ENCODE assay signal across 1 cellular context in genomic region chr17:33481652-33482051, GRCh38.
A peak's percentile ranks its signal among the peaks of the same experiment; 100 is the strongest.
TF ChIP-seq lines count a peak whose summit lies in the region.

No MANE protein-coding gene starts in this region.

TF ChIP-seq in K562, 482 proteins besides CTCF, POLR2A, EP300 and RAD21 (continued from another document and continues in another):
- TF ChIP-seq PHB (CRISPR knock-in tag; IDR thresholded peaks at IDR 0.05) = no peak
- peak; percentile 86 for TF ChIP-seq SMARCA4 (IDR thresholded peaks at IDR 0.05)
- no peak for TF ChIP-seq ZSCAN32 (CRISPR knock-in tag; IDR thresholded peaks at IDR 0.05)
- TF ChIP-seq, protein P1, sequence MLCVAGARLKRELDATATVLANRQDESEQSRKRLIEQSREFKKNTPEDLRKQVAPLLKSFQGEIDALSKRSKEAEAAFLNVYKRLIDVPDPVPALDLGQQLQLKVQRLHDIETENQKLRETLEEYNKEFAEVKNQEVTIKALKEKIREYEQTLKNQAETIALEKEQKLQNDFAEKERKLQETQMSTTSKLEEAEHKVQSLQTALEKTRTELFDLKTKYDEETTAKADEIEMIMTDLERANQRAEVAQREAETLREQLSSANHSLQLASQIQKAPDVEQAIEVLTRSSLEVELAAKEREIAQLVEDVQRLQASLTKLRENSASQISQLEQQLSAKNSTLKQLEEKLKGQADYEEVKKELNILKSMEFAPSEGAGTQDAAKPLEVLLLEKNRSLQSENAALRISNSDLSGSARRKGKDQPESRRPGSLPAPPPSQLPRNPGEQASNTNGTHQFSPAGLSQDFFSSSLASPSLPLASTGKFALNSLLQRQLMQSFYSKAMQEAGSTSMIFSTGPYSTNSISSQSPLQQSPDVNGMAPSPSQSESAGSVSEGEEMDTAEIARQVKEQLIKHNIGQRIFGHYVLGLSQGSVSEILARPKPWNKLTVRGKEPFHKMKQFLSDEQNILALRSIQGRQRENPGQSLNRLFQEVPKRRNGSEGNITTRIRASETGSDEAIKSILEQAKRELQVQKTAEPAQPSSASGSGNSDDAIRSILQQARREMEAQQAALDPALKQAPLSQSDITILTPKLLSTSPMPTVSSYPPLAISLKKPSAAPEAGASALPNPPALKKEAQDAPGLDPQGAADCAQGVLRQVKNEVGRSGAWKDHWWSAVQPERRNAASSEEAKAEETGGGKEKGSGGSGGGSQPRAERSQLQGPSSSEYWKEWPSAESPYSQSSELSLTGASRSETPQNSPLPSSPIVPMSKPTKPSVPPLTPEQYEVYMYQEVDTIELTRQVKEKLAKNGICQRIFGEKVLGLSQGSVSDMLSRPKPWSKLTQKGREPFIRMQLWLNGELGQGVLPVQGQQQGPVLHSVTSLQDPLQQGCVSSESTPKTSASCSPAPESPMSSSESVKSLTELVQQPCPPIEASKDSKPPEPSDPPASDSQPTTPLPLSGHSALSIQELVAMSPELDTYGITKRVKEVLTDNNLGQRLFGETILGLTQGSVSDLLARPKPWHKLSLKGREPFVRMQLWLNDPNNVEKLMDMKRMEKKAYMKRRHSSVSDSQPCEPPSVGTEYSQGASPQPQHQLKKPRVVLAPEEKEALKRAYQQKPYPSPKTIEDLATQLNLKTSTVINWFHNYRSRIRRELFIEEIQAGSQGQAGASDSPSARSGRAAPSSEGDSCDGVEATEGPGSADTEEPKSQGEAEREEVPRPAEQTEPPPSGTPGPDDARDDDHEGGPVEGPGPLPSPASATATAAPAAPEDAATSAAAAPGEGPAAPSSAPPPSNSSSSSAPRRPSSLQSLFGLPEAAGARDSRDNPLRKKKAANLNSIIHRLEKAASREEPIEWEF (CRISPR knock-in tag; IDR thresholded peaks at IDR 0.05) = no peak
- TF ChIP-seq TAL1 (IDR thresholded peaks at IDR 0.05) = peak; percentile 88
- no peak for TF ChIP-seq MLX (CRISPR knock-in tag; conservative IDR thresholded peaks at IDR 0.05)
- TF ChIP-seq NCOA6 (IDR thresholded peaks at IDR 0.05) = no peak
- no peak for TF ChIP-seq NR4A1 (CRISPR knock-in tag; IDR thresholded peaks at IDR 0.05)
- TF ChIP-seq NR4A1 (tag; IDR thresholded peaks at IDR 0.05) = no peak
- TF ChIP-seq ZNF324 (CRISPR knock-in tag; IDR thresholded peaks at IDR 0.05) = no peak
- TF ChIP-seq, protein P2, sequence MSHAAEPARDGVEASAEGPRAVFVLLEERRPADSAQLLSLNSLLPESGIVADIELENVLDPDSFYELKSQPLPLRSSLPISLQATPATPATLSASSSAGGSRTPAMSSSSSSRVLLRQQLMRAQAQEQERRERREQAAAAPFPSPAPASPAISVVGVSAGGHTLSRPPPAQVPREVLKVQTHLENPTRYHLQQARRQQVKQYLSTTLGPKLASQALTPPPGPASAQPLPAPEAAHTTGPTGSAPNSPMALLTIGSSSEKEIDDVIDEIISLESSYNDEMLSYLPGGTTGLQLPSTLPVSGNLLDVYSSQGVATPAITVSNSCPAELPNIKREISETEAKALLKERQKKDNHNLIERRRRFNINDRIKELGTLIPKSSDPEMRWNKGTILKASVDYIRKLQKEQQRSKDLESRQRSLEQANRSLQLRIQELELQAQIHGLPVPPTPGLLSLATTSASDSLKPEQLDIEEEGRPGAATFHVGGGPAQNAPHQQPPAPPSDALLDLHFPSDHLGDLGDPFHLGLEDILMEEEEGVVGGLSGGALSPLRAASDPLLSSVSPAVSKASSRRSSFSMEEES (CRISPR knock-in tag; IDR thresholded peaks at IDR 0.05) = no peak
- TF ChIP-seq SP2 (IDR thresholded peaks at IDR 0.05; ENCODE audit: extremely low read depth, low read depth, low read length, poor library complexity, severe bottlenecking) = no peak
- TF ChIP-seq, protein P3, sequence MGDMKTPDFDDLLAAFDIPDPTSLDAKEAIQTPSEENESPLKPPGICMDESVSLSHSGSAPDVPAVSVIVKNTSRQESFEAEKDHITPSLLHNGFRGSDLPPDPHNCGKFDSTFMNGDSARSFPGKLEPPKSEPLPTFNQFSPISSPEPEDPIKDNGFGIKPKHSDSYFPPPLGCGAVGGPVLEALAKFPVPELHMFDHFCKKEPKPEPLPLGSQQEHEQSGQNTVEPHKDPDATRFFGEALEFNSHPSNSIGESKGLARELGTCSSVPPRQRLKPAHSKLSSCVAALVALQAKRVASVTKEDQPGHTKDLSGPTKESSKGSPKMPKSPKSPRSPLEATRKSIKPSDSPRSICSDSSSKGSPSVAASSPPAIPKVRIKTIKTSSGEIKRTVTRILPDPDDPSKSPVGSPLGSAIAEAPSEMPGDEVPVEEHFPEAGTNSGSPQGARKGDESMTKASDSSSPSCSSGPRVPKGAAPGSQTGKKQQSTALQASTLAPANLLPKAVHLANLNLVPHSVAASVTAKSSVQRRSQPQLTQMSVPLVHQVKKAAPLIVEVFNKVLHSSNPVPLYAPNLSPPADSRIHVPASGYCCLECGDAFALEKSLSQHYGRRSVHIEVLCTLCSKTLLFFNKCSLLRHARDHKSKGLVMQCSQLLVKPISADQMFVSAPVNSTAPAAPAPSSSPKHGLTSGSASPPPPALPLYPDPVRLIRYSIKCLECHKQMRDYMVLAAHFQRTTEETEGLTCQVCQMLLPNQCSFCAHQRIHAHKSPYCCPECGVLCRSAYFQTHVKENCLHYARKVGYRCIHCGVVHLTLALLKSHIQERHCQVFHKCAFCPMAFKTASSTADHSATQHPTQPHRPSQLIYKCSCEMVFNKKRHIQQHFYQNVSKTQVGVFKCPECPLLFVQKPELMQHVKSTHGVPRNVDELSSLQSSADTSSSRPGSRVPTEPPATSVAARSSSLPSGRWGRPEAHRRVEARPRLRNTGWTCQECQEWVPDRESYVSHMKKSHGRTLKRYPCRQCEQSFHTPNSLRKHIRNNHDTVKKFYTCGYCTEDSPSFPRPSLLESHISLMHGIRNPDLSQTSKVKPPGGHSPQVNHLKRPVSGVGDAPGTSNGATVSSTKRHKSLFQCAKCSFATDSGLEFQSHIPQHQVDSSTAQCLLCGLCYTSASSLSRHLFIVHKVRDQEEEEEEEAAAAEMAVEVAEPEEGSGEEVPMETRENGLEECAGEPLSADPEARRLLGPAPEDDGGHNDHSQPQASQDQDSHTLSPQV (IDR thresholded peaks at IDR 0.05) = peak; percentile 59; the same call in 1 of the 2 replicates
- TF ChIP-seq ZNF41 (CRISPR knock-in tag; conservative IDR thresholded peaks at IDR 0.05) = no peak
- TF ChIP-seq ARNT (IDR thresholded peaks at IDR 0.05) = peak in 1 of 2 experiments; percentile 51; a peak in 1 of 4 replicates
- no peak for TF ChIP-seq PKNOX1 (IDR thresholded peaks at IDR 0.05)
- no peak for TF ChIP-seq ZNF696 (CRISPR knock-in tag; conservative IDR thresholded peaks at IDR 0.05)
- TF ChIP-seq TCF3 (CRISPR knock-in tag; IDR thresholded peaks at IDR 0.05) = peak; percentile 84
- TF ChIP-seq ZNF785 (CRISPR knock-in tag; IDR thresholded peaks at IDR 0.05) = no peak
- no peak for TF ChIP-seq NFRKB (IDR thresholded peaks at IDR 0.05; ENCODE audit: low read depth)
- TF ChIP-seq ZNF431 (CRISPR knock-in tag; IDR thresholded peaks at IDR 0.05) = no peak
- peak; percentile 38 to 53; a peak in 1 of 4 replicates for TF ChIP-seq FOXK2 (conservative IDR thresholded peaks at IDR 0.05 in 1 of 2, IDR thresholded peaks at IDR 0.05 in 1 of 2; ENCODE audit: low read depth in 2 of 2)
- peak in 1 of 2 experiments; percentile 62; a peak in 1 of 4 replicates for TF ChIP-seq RCOR1 (IDR thresholded peaks at IDR 0.05; ENCODE audit: borderline replicate concordance in 1 of 2, low read depth in 2 of 2, low read length in 2 of 2)
- TF ChIP-seq KDM1A (IDR thresholded peaks at IDR 0.05) = peak; percentile 35 to 70; a peak in 3 of 4 replicates
- TF ChIP-seq TBL1XR1 (IDR thresholded peaks at IDR 0.05; ENCODE audit: low read length in 2 of 2) = 0 out of 4 replicates have a peak, but pooled peaks of 1 of the 2 experiments have one; percentile 16
- TF ChIP-seq HDAC8 (tag; IDR thresholded peaks at IDR 0.05) = no peak
- TF ChIP-seq TARDBP (IDR thresholded peaks at IDR 0.05) = no peak
- TF ChIP-seq RREB1 (CRISPR knock-in tag; IDR thresholded peaks at IDR 0.05) = no peak
- TF ChIP-seq ESRRA (IDR thresholded peaks at IDR 0.05; ENCODE audit: borderline replicate concordance, low read depth) = no peak
- peak; percentile 21; the same call in 1 of the 2 replicates for TF ChIP-seq ATF7 (IDR thresholded peaks at IDR 0.05)
- TF ChIP-seq PHB2 (IDR thresholded peaks at IDR 0.05; ENCODE audit: low read depth) = peak; percentile 46
- TF ChIP-seq E2F5 (CRISPR knock-in tag; IDR thresholded peaks at IDR 0.05) = no peak
- TF ChIP-seq FOXA3 (CRISPR knock-in tag; conservative IDR thresholded peaks at IDR 0.05 in 1 of 2, IDR thresholded peaks at IDR 0.05 in 1 of 2) = no peak
- TF ChIP-seq GABPA (tag; conservative IDR thresholded peaks at IDR 0.05; ENCODE audit: low read depth) = no peak
- no peak for TF ChIP-seq NR3C1 (CRISPR knock-in tag; IDR thresholded peaks at IDR 0.05)
- TF ChIP-seq SMAD1 (IDR thresholded peaks at IDR 0.05; ENCODE audit: low read depth, low read length, partially characterized antibody) = no peak
- no peak for TF ChIP-seq SIN3B (IDR thresholded peaks at IDR 0.05; ENCODE audit: low read depth)
